Comparison of ENCODE assay signal across 11 cellular contexts in the genomic region with DNA sequence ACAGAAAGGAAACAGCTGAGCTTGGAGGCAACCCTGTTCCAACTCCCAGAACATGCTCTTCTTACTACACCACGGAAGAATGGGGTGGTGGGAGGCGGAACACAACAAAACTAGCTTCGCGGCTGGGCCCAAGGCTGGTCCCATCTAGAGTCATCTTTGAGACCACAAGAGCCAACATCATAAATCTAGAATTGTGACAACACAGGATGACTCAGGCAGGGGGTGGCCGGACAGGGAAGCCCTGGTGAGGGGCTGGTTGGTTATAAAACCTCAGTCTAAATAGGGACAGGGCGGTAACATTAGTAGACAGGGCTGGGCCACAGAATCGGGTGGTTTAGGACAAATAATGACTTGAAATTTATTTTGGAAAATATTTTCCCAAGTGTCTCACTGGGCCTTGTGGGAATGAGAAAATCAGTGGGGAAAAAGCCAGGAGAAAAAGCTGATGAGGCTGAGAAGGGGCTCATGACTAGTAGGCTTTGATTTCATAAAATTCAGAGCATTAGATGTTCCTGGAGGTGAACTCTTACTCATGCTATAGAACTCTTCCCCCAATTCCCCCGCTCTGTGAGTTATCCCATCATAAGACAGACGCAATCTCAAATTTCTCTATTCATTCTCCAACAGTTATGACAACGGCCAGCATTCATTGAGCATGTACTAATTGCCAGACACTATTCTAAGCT.
A peak's percentile ranks its signal among the peaks of the same experiment; 100 is the strongest.
DNase-seq lines count a peak whose midpoint lies in the region; ATAC-seq, FAIRE-seq and TF ChIP-seq lines count a peak whose summit lies in the region.
"Had no signal": no experiment of that assay in that cellular context is flagged by ENCODE, and none has a peak within 500 bp of the region (broad histone marks: within the 10 kb centered on the region; RNA-seq: fewer than 3 reads in every experiment).

No MANE protein-coding gene starts in this region.

- H3K4me3 ChIP-seq in esophagus muscularis mucosa = no peak overlapping the region
- no peak overlapping the region for H3K4me3 ChIP-seq in sigmoid colon
- H3K4me3 ChIP-seq: HAP-1 had no signal

- FAIRE-seq in frontal cortex (lab: Jason Lieb, UNC) = no peak

- H3K9me3 ChIP-seq in esophagus muscularis mucosa (peaks cover 0 to 12% (median 4%) of the 10 kb centered on the region in 4 donors), sigmoid colon (peaks cover 0 to 10% (median 0%) of the 10 kb centered on the region in 4 donors)
- H3K9me3 ChIP-seq: HAP-1 had no signal

- H3K36me3 ChIP-seq in esophagus muscularis mucosa (no peaks in the 10 kb centered on the region), sigmoid colon (no peaks in the 10 kb centered on the region)
- H3K36me3 ChIP-seq: HAP-1 had no signal

- TF ChIP-seq CTCF in esophagus muscularis mucosa (IDR thresholded peaks at IDR 0.05) (no peak), sigmoid colon (IDR thresholded peaks at IDR 0.05) (no peak)

- H3K27me3 ChIP-seq in esophagus muscularis mucosa (no peaks in the 10 kb centered on the region), sigmoid colon (no peaks in the 10 kb centered on the region)

- WGBS in esophagus muscularis mucosa = 60% methylated on average over 10 of the region's 10 CpGs
- 54 to 66% methylated on average over 10 of the region's 10 CpGs for WGBS in sigmoid colon, 2 donors

- intact Hi-C loops in esophagus muscularis mucosa (cut with DNase I) (no loop called here), sigmoid colon (cut with DNase I) (no loop called here)

- ATAC-seq in GM19397 (IDR thresholded peaks at IDR 0.05; ENCODE audit: unreplicated experiment) = no peak

- H3K27ac ChIP-seq in esophagus muscularis mucosa (replicated peaks in 1 of 4) (peak overlapping the region; percentile 24 to 64 (median 54)), sigmoid colon (peak overlapping the region; percentile 24 to 66 (median 50))
- H3K27ac ChIP-seq: HL-60 had no signal

- H3K4me1 ChIP-seq in esophagus muscularis mucosa (peaks cover 5 to 16% (median 10%) of the 10 kb centered on the region in 4 donors), sigmoid colon (no peaks in the 10 kb centered on the region)
- H3K4me1 ChIP-seq: HAP-1 had no signal

- TF ChIP-seq EP300 in esophagus muscularis mucosa (IDR thresholded peaks at IDR 0.05) = no peak
- TF ChIP-seq EP300 in sigmoid colon (IDR thresholded peaks at IDR 0.05) = no peak

- TF ChIP-seq POLR2A in esophagus muscularis mucosa (IDR thresholded peaks at IDR 0.05; ENCODE audit: low read depth) (no peak), sigmoid colon (IDR thresholded peaks at IDR 0.05) (no peak)

- DNase-seq in CD1c-positive myeloid dendritic cell (ENCODE audit: extremely low spot score) (peak; percentile 11), LHCN-M2 (ENCODE audit: low read depth) (peak; percentile 72), esophagus muscularis mucosa (ENCODE audit: extremely low spot score) (no peak), sigmoid colon (peak; percentile 81), NCI-H1417 treated with DMSO at 0.1 percent for 48 hours (lab: John Stamatoyannopoulos, UW) (no peak), middle frontal gyrus (ENCODE audit: extremely low spot score, low spot score) (no peak), frontal cortex (ENCODE audit: low spot score in 2 of 2) (no peak)
- DNase-seq: activated CD8-positive, alpha-beta memory T cell treated with anti-CD3 and anti-CD28 coated beads, Interleukin-2, amount 50 U/mL, for 4 hours had no signal

Comparison
In these comparisons a context has a peak if more than half of its experiments do, and no peak if none do; other contexts are left out.
1. DNase-seq: peak in CD1c-positive myeloid dendritic cell (single experiment), LHCN-M2 (single experiment) and sigmoid colon (single experiment); none in esophagus muscularis mucosa (single experiment), NCI-H1417 treated with DMSO at 0.1 percent for 48 hours (single experiment), middle frontal gyrus (single experiment) and frontal cortex (0 of 2).